In genomic region chr1:1157426-1157913, GRCh38 we compare ENCODE assay signal across 8 cellular contexts.
DNase-seq lines count a peak whose midpoint lies in the region; ATAC-seq, FAIRE-seq and TF ChIP-seq lines count a peak whose summit lies in the region.

No MANE protein-coding gene starts in this region.

- H3K27ac Mint-ChIP-seq in T-helper 2 cell treated with Interferon-gamma antibody and Interleukin-4, amounts not matched to agents 5 μg/mL and 100 μg/mL, for 36 hours: peak overlapping the region; percentile 76

- DNase-seq in GM13977 (ENCODE audit: low spot score) (peak; percentile 93), HTR-8/SVneo (ENCODE audit: insufficient read length, low spot score) (peak; percentile 21), astrocyte of the cerebellum (ENCODE audit: low read depth) (peak; percentile 46), hepatic stellate cell (ENCODE audit: low spot score) (peak; percentile 98), DMS 273 (lab: John Stamatoyannopoulos, UW; ENCODE audit: unreplicated experiment) (no peak)
- peak; percentile 61 for DNase-seq in T-helper 2 cell treated with Interferon-gamma antibody and Interleukin-4, amounts not matched to agents 5 μg/mL and 100 μg/mL, for 36 hours (ENCODE audit: low spot score)

- peak overlapping the region; percentile 91 for H3K27ac ChIP-seq in rectal smooth muscle tissue (ENCODE audit: low read depth, low read length)

- peaks cover 18% of the 10 kb centered on the region for H3K9me3 Mint-ChIP-seq in T-helper 2 cell treated with Interferon-gamma antibody and Interleukin-4, amounts not matched to agents 5 μg/mL and 100 μg/mL, for 36 hours

- peak overlapping the region; percentile 41 for H3K4me3 ChIP-seq in astrocyte of the cerebellum (ENCODE audit: low read depth, low read length)
- H3K4me3 ChIP-seq in rectal smooth muscle tissue (ENCODE audit: low read length): peak overlapping the region; percentile 85

- peaks cover 3% of the 10 kb centered on the region for H3K36me3 Mint-ChIP-seq in T-helper 2 cell treated with Interferon-gamma antibody and Interleukin-4, amounts not matched to agents 5 μg/mL and 100 μg/mL, for 36 hours (ENCODE audit: low read depth)

- H3K4me1 ChIP-seq in rectal smooth muscle tissue (ENCODE audit: control insufficient read depth, insufficient read depth, low read length): peaks cover 7% of the 10 kb centered on the region

- H3K9ac ChIP-seq in rectal smooth muscle tissue (ENCODE audit: low read length): peak overlapping the region; percentile 93

- FAIRE-seq in HTR-8/SVneo (lab: Jason Lieb, UNC): no peak

- peak overlapping the region; percentile 70 for H3K4me3 Mint-ChIP-seq in T-helper 2 cell treated with Interferon-gamma antibody and Interleukin-4, amounts not matched to agents 5 μg/mL and 100 μg/mL, for 36 hours

- no peaks in the 10 kb centered on the region for H3K36me3 ChIP-seq in rectal smooth muscle tissue (ENCODE audit: control insufficient read depth, insufficient read depth, low read length)

- in situ Hi-C loops in GM13977 (cut with MboI; ENCODE audit: low pct_unique_long_range_greater_than_20kb, low sequenced_read_pairs, unreplicated experiment) (no loop called here), astrocyte of the cerebellum (cut with HindIII; ENCODE audit: low sequenced_read_pairs) (no loop called here)

- no peaks in the 10 kb centered on the region for H3K27me3 ChIP-seq in rectal smooth muscle tissue (ENCODE audit: control insufficient read depth, insufficient read depth, low read length)

- no peaks in the 10 kb centered on the region for H3K4me1 Mint-ChIP-seq in T-helper 2 cell treated with Interferon-gamma antibody and Interleukin-4, amounts not matched to agents 5 μg/mL and 100 μg/mL, for 36 hours (ENCODE audit: low read depth)

- ATAC-seq in GM19395 (IDR thresholded peaks at IDR 0.05; ENCODE audit: unreplicated experiment): no peak

- no peaks in the 10 kb centered on the region for H3K27me3 Mint-ChIP-seq in T-helper 2 cell treated with Interferon-gamma antibody and Interleukin-4, amounts not matched to agents 5 μg/mL and 100 μg/mL, for 36 hours (ENCODE audit: low read depth)

- TF ChIP-seq CTCF in GM13977 (IDR thresholded peaks at IDR 0.05; ENCODE audit: extremely low read depth, insufficient read depth, missing control alignments) (no peak), astrocyte of the cerebellum (IDR thresholded peaks at IDR 0.05; ENCODE audit: low read depth, low read length, missing control alignments) (no peak)
